9 cellular contexts compared by ENCODE assay signal in the genomic region with DNA sequence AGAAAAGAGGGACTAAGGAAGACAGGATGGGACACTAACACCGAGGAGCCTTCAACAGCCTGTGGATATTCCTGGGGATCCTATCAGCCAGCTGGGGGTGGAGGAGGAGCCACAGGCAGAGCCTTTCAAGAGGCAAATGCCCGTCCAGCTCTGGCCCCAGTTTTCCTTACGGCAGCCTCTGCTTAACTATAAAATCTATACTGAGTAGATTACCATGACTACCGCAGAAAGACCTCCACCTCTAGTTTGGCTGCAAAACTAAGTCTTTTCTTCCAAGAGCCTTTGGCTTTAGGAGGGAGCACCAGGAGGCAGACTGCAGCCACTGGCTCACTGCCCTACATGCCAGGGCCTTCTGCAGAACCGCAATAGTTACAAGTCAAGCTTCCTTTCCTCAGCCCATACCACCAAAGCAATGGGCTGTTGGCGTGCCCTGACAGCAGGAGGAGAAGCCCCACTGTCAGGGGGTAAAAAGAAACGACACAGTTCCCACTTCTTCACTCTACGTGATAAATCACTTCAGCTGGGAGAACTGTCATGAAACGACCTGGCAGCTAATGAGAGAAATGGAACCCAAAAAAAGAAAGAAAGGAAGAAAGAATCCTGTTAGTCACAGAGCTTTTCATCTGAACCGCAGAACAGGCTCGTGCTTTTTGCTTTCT. TPM values are rescaled to one million over a fixed set of nuclear protein-coding genes. Genes with fewer than 3 reads are reported as not detected.
DNase-seq lines count a peak whose midpoint lies in the region; ATAC-seq, FAIRE-seq and TF ChIP-seq lines count a peak whose summit lies in the region.
"Had no signal": no experiment of that assay in that cellular context is flagged by ENCODE, and none has a peak within 500 bp of the region (broad histone marks: within the 10 kb centered on the region; RNA-seq: fewer than 3 reads in every experiment).

No MANE protein-coding gene starts in this region.

- H3K36me3 ChIP-seq in HUES64 (ENCODE audit: insufficient read depth, low read length) (no peaks in the 10 kb centered on the region), heart left ventricle (no peaks in the 10 kb centered on the region), small intestine (ENCODE audit: control insufficient read depth in 2 of 2, insufficient read depth in 2 of 2, low read length in 2 of 2) (no peaks in the 10 kb centered on the region)

- WGBS in HUES64, result 42% methylated on average over 11 of the region's 11 CpGs
- WGBS in heart left ventricle, 4 donors, result 32 to 43% (median 34%) methylated on average over 11 of the region's 11 CpGs
- WGBS in small intestine, 3 donors, result 52 to 80% (median 70%) methylated on average over 11 of the region's 11 CpGs
- 22 to 32% methylated on average over 11 of the region's 11 CpGs for WGBS in lower leg skin, 2 donors

- H3K27me3 ChIP-seq in HUES64 (ENCODE audit: insufficient read depth, low read length) (no peaks in the 10 kb centered on the region), heart left ventricle (no peaks in the 10 kb centered on the region), small intestine (ENCODE audit: control insufficient read depth in 2 of 2, insufficient read depth in 2 of 2, low read length in 2 of 2) (no peaks in the 10 kb centered on the region)

- no peak for DNase-seq in activated T-helper 1 cell treated with anti-CD3 and anti-CD28 coated beads, Interleukin-12 subunit alpha, Interleukin-12 subunit beta, Interleukin-2, Interleukin-4 antibody, amounts not matched to agents 30 ng/mL and 10 ng/mL and 1 ng/mL, durations not matched to agents 14 hours and 24 hours and 36 hours (ENCODE audit: low spot score)
- peak in 4 of 5 donors; percentile 29 to 62 (median 42) for DNase-seq in heart left ventricle
- DNase-seq in small intestine, result no peak
- no peak for DNase-seq in NCI-H2171 (lab: John Stamatoyannopoulos, UW)
- no peak for DNase-seq in lower leg skin (ENCODE audit: low spot score in 2 of 2)
- no peak for DNase-seq in activated CD4-positive, alpha-beta T cell treated with anti-CD3 and anti-CD28 coated beads for 4 hours
- DNase-seq: activated effector memory CD4-positive, alpha-beta T cell treated with anti-CD3 and anti-CD28 coated beads, Interleukin-2, amount 50 U/mL, for 16 hours had no signal

- peaks cover 73% of the 10 kb centered on the region for H3K4me1 Mint-ChIP-seq in activated T-helper 1 cell treated with anti-CD3 and anti-CD28 coated beads, Interleukin-12 subunit alpha, Interleukin-12 subunit beta, Interleukin-2, Interleukin-4 antibody, amounts not matched to agents 30 ng/mL and 10 ng/mL and 1 ng/mL, durations not matched to agents 14 hours and 24 hours and 36 hours (ENCODE audit: low read depth)
- peaks cover 72% of the 10 kb centered on the region for H3K4me1 Mint-ChIP-seq in stimulated activated memory B cell treated with anti-CD40 and anti-IgM and Interleukin-4, amounts not matched to agents 10 μg/mL and 1 μg/mL and 100 μg/mL, for 72 hours

- peak in 3 of 4 donors; percentile 21 to 48 (median 38) for ATAC-seq in heart left ventricle
- no peak for ATAC-seq in stimulated activated memory B cell treated with anti-CD40 and anti-IgM and Interleukin-4, amounts not matched to agents 10 μg/mL and 1 μg/mL and 100 μg/mL, for 72 hours

- FAIRE-seq in small intestine (lab: Jason Lieb, UNC), result no peak

- peaks cover 4% of the 10 kb centered on the region for H3K9me3 Mint-ChIP-seq in activated T-helper 1 cell treated with anti-CD3 and anti-CD28 coated beads, Interleukin-12 subunit alpha, Interleukin-12 subunit beta, Interleukin-2, Interleukin-4 antibody, amounts not matched to agents 30 ng/mL and 10 ng/mL and 1 ng/mL, durations not matched to agents 14 hours and 24 hours and 36 hours
- no peaks in the 10 kb centered on the region for H3K9me3 Mint-ChIP-seq in stimulated activated memory B cell treated with anti-CD40 and anti-IgM and Interleukin-4, amounts not matched to agents 10 μg/mL and 1 μg/mL and 100 μg/mL, for 72 hours

- peak overlapping the region; percentile 10; the same call in 1 of the 2 replicates for H3K9ac ChIP-seq in HUES64 (ENCODE audit: low read depth, low read length)

- peak overlapping the region; percentile 17; the same call in 1 of the 2 replicates for H3K4me3 ChIP-seq in HUES64 (ENCODE audit: low read length)
- peak overlapping the region in 2 of 12 donors; percentile 23 to 28 for H3K4me3 ChIP-seq in heart left ventricle
- H3K4me3 ChIP-seq in small intestine (ENCODE audit: low read depth in 1 of 2, low read length in 2 of 2), result no peak overlapping the region
- H3K4me3 ChIP-seq in lower leg skin (ENCODE audit: low read depth, poor library complexity, severe bottlenecking), result no peak overlapping the region

- peak overlapping the region; percentile 57 for H3K27ac ChIP-seq in HUES64 (ENCODE audit: low read depth, low read length)
- peak overlapping the region; percentile 36 to 88 (median 71) for H3K27ac ChIP-seq in heart left ventricle
- no peak overlapping the region for H3K27ac ChIP-seq in small intestine (ENCODE audit: low read depth in 1 of 2, low read length in 1 of 2)

- peak overlapping the region; percentile 3 for H3K4me3 Mint-ChIP-seq in activated T-helper 1 cell treated with anti-CD3 and anti-CD28 coated beads, Interleukin-12 subunit alpha, Interleukin-12 subunit beta, Interleukin-2, Interleukin-4 antibody, amounts not matched to agents 30 ng/mL and 10 ng/mL and 1 ng/mL, durations not matched to agents 14 hours and 24 hours and 36 hours
- H3K4me3 Mint-ChIP-seq in stimulated activated memory B cell treated with anti-CD40 and anti-IgM and Interleukin-4, amounts not matched to agents 10 μg/mL and 1 μg/mL and 100 μg/mL, for 72 hours, result peak overlapping the region; percentile 33

- TF ChIP-seq POLR2A in heart left ventricle (IDR thresholded peaks at IDR 0.05), result no peak
- TF ChIP-seq POLR2A in lower leg skin (IDR thresholded peaks at IDR 0.05), result no peak

- no peaks in the 10 kb centered on the region for H3K36me3 Mint-ChIP-seq in activated T-helper 1 cell treated with anti-CD3 and anti-CD28 coated beads, Interleukin-12 subunit alpha, Interleukin-12 subunit beta, Interleukin-2, Interleukin-4 antibody, amounts not matched to agents 30 ng/mL and 10 ng/mL and 1 ng/mL, durations not matched to agents 14 hours and 24 hours and 36 hours (ENCODE audit: low read depth)
- no peaks in the 10 kb centered on the region for H3K36me3 Mint-ChIP-seq in stimulated activated memory B cell treated with anti-CD40 and anti-IgM and Interleukin-4, amounts not matched to agents 10 μg/mL and 1 μg/mL and 100 μg/mL, for 72 hours

- no peaks in the 10 kb centered on the region for H3K9me3 ChIP-seq in HUES64 (ENCODE audit: insufficient read depth, low read depth, low read length)
- no peaks in the 10 kb centered on the region for H3K9me3 ChIP-seq in heart left ventricle
- no peaks in the 10 kb centered on the region for H3K9me3 ChIP-seq in small intestine (ENCODE audit: control insufficient read depth, low read depth)

- H3K27me3 Mint-ChIP-seq in activated T-helper 1 cell treated with anti-CD3 and anti-CD28 coated beads, Interleukin-12 subunit alpha, Interleukin-12 subunit beta, Interleukin-2, Interleukin-4 antibody, amounts not matched to agents 30 ng/mL and 10 ng/mL and 1 ng/mL, durations not matched to agents 14 hours and 24 hours and 36 hours (ENCODE audit: insufficient read depth), result no peaks in the 10 kb centered on the region
- no peaks in the 10 kb centered on the region for H3K27me3 Mint-ChIP-seq in stimulated activated memory B cell treated with anti-CD40 and anti-IgM and Interleukin-4, amounts not matched to agents 10 μg/mL and 1 μg/mL and 100 μg/mL, for 72 hours

- TF ChIP-seq CTCF in heart left ventricle (IDR thresholded peaks at IDR 0.05), result peak in 2 of 12 donors; percentile 25
- no peak for TF ChIP-seq CTCF in lower leg skin (IDR thresholded peaks at IDR 0.05)

- H3K4me1 ChIP-seq in HUES64 (ENCODE audit: insufficient read depth, low read length) (peaks cover 34% of the 10 kb centered on the region), heart left ventricle (peaks cover 0 to 65% (median 34%) of the 10 kb centered on the region in 12 donors), small intestine (ENCODE audit: control insufficient read depth in 2 of 2, insufficient read depth in 1 of 2, low read depth in 1 of 2, low read length in 1 of 2) (no peaks in the 10 kb centered on the region)

- intact Hi-C loops in activated T-helper 1 cell treated with anti-CD3 and anti-CD28 coated beads, Interleukin-12 subunit alpha, Interleukin-12 subunit beta, Interleukin-2, Interleukin-4 antibody, amounts not matched to agents 30 ng/mL and 10 ng/mL and 1 ng/mL, durations not matched to agents 14 hours and 24 hours and 36 hours (cut with micrococcal nuclease), result loop anchor here (1.0 kb wide), 2 partner anchors 10 to 25 kb away; a partner anchor contains a TSS
- intact Hi-C loops in heart left ventricle (cut with DNase I), result loop anchor here in 1 of 10 donors (2.0 kb wide), 1 partner anchor 24 kb away; a partner anchor contains a TSS
- intact Hi-C loops in lower leg skin (cut with DNase I; ENCODE audit: low total_unique reads), result no loop called here

- H3K27ac Mint-ChIP-seq in activated T-helper 1 cell treated with anti-CD3 and anti-CD28 coated beads, Interleukin-12 subunit alpha, Interleukin-12 subunit beta, Interleukin-2, Interleukin-4 antibody, amounts not matched to agents 30 ng/mL and 10 ng/mL and 1 ng/mL, durations not matched to agents 14 hours and 24 hours and 36 hours, result no peak overlapping the region
- peak overlapping the region; percentile 88 for H3K27ac Mint-ChIP-seq in stimulated activated memory B cell treated with anti-CD40 and anti-IgM and Interleukin-4, amounts not matched to agents 10 μg/mL and 1 μg/mL and 100 μg/mL, for 72 hours

RNA-seq across cellular contexts. Expression of a gene that starts 25.1 kb away (rescaled TPM):
- polyA plus RNA-seq in HUES64 (2013, experiment 1 of 2), result 46.1 TPM
- 52.7 TPM for polyA plus RNA-seq in HUES64 (2013, experiment 2 of 2)
- total RNA-seq in activated T-helper 1 cell treated with anti-CD3 and anti-CD28 coated beads, Interleukin-12 subunit alpha, Interleukin-12 subunit beta, Interleukin-2, Interleukin-4 antibody, amounts not matched to agents 30 ng/mL and 10 ng/mL and 1 ng/mL, durations not matched to agents 14 hours and 24 hours and 36 hours, result 98.2 and 111 TPM in 2 replicates
- total RNA-seq in heart left ventricle (10 to 100 TPM; 32.1 to 58.9 (median 49.3) TPM), lower leg skin (10 to 100 TPM; 31.9 to 73.0 (median 46.9) TPM)
- polyA plus RNA-seq in heart left ventricle (1 to 10 TPM; 4.3 to 9.0 TPM), small intestine (10 to 100 TPM in 1 of 3 donors, 1 to 10 TPM in 2; 4.1 to 12.7 (median 8.5) TPM)

Comparison
In these comparisons a context has a peak if more than half of its experiments do, and no peak if none do; other contexts are left out.
1. H3K27ac ChIP-seq: peak in HUES64 (single experiment) and heart left ventricle (12 of 12); none in small intestine (0 of 2).
2. DNase-seq: peak in heart left ventricle (4 of 5); none in activated T-helper 1 cell treated with anti-CD3 and anti-CD28 coated beads, Interleukin-12 subunit alpha, Interleukin-12 subunit beta, Interleukin-2, Interleukin-4 antibody, amounts not matched to agents 30 ng/mL and 10 ng/mL and 1 ng/mL, durations not matched to agents 14 hours and 24 hours and 36 hours (single experiment), small intestine (single experiment), NCI-H2171 (single experiment), lower leg skin (0 of 2) and activated CD4-positive, alpha-beta T cell treated with anti-CD3 and anti-CD28 coated beads for 4 hours (0 of 2).